8 cellular contexts compared by ENCODE assay signal in the genomic region with DNA sequence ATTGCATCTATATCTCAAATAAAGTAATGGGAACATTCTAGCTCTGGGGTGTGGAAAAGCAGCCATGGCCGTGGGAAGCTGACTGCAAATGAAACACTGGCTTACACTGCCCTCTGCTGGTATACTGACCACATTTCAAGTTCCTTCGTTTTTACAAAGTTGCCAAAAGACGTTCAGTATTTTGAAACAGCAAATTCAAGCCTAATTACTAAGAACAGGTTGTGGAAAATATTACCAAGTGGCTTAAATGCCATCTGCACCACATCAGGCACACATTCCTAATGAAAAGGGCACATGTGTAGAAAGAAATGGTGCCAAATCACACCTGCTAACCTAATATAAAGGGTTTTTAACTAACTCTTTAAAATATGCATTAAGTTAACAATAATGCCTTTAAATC.
DNase-seq lines count a peak whose midpoint lies in the region; ATAC-seq and TF ChIP-seq lines count a peak whose summit lies in the region.

No MANE protein-coding gene starts in this region.

- ATAC-seq in GM18861 (IDR thresholded peaks at IDR 0.05; ENCODE audit: unreplicated experiment) (no peak), HG02610 (IDR thresholded peaks at IDR 0.05; ENCODE audit: unreplicated experiment) (no peak)

- no peaks in the 10 kb centered on the region for H3K9me3 ChIP-seq in left ventricle myocardium inferior (replicated peaks)

- no peaks in the 10 kb centered on the region for H3K27me3 ChIP-seq in left ventricle myocardium inferior (ENCODE audit: low read depth)
- no peaks in the 10 kb centered on the region for H3K27me3 ChIP-seq in rectal smooth muscle tissue (ENCODE audit: control insufficient read depth, insufficient read depth, low read length)

- DNase-seq in DMS114 treated with DMSO at 0.1 percent for 48 hours (lab: John Stamatoyannopoulos, UW; ENCODE audit: unreplicated experiment) (peak; percentile 62), HPDE6-E6E7 (ENCODE audit: extremely low spot score) (peak; percentile 35), RKO (ENCODE audit: low spot score) (peak; percentile 67), amniotic stem cell (lab: John Stamatoyannopoulos, UW) (peak; percentile 59), left ventricle myocardium inferior (no peak)

- H3K36me3 ChIP-seq in left ventricle myocardium inferior (no peaks in the 10 kb centered on the region), rectal smooth muscle tissue (ENCODE audit: control insufficient read depth, insufficient read depth, low read length) (no peaks in the 10 kb centered on the region)

- H3K9ac ChIP-seq in rectal smooth muscle tissue (ENCODE audit: low read length): no peak overlapping the region

- H3K27ac ChIP-seq in left ventricle myocardium inferior (replicated peaks): peak overlapping the region; percentile 62
- peak overlapping the region; percentile 43 for H3K27ac ChIP-seq in rectal smooth muscle tissue (ENCODE audit: low read depth, low read length)

- intact Hi-C loops in left ventricle myocardium inferior (cut with micrococcal nuclease): no loop called here

- H3K4me3 ChIP-seq in left ventricle myocardium inferior (no peak overlapping the region), rectal smooth muscle tissue (ENCODE audit: low read length) (no peak overlapping the region)

- H3K4me1 ChIP-seq in left ventricle myocardium inferior: peaks cover 35% of the 10 kb centered on the region
- peaks cover 11% of the 10 kb centered on the region for H3K4me1 ChIP-seq in rectal smooth muscle tissue (ENCODE audit: control insufficient read depth, insufficient read depth, low read length)

- TF ChIP-seq CTCF in left ventricle myocardium inferior (IDR thresholded peaks at IDR 0.05; ENCODE audit: borderline replicate concordance): peak; percentile 86
